Comparison of ENCODE assay signal across 1 cellular context in the genomic region with DNA sequence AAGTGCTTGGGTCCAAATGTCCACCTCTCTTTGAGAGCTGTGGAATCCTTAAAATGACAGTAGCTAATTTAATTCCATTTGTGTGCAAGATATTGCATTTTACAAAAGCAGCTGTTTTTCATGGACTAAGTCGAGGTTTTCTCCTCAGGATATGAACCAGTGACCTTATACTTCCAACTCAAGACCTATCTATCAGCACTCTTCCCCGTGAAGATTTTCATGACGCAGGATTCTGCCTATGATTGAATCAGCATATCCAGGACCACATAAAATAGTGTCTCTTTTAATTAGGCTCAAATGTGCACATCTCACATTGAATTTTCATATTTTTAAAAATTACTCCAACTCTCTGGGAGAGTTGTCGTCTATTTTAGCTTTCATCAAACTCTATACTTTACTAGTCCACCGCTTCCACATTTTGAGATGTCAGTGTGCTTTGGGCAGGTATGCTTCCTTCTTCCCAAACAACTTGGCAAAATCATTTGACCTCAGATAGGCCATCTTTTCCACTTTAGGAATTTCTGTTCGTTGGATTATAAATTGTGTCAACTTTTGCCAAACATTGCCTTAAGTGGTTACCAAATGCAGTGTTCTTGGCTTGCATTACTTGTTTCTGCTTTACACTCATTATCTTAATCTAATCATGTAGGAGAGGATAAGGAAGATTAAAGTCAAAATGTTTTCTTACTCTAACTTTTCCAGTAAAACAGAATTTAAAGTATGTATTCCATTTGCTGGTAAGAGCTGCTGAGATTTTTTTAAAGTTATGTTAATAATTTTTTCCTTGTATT.
TF ChIP-seq lines count a peak whose summit lies in the region.

No MANE protein-coding gene starts in this region.

TF ChIP-seq in H1, 55 proteins besides CTCF, POLR2A, EP300 and RAD21:
- TF ChIP-seq ZNF274 (IDR thresholded peaks at IDR 0.05; ENCODE audit: borderline replicate concordance, extremely low read depth, low read length) = no peak
- TF ChIP-seq SRF (IDR thresholded peaks at IDR 0.05; ENCODE audit: low read depth, low read length) = no peak
- TF ChIP-seq JUN (IDR thresholded peaks at IDR 0.05; ENCODE audit: low read depth, low read length) = no peak
- TF ChIP-seq RBBP5 (IDR thresholded peaks at IDR 0.05; ENCODE audit: borderline replicate concordance, low read depth, low read length) = no peak
- TF ChIP-seq CTBP2 (IDR thresholded peaks at IDR 0.05; ENCODE audit: borderline replicate concordance, insufficient read depth, insufficient read length, low read length) = no peak
- no peak for TF ChIP-seq NANOG (IDR thresholded peaks at IDR 0.05; ENCODE audit: insufficient read depth, low read depth, low read length, poor library complexity, severe bottlenecking)
- no peak for TF ChIP-seq SP2 (IDR thresholded peaks at IDR 0.05; ENCODE audit: low read length)
- no peak for TF ChIP-seq RNF2 (IDR thresholded peaks at IDR 0.05; ENCODE audit: borderline replicate concordance, low read depth, low read length, missing control alignments, poor library complexity, severe bottlenecking)
- no peak for TF ChIP-seq SUZ12 (IDR thresholded peaks at IDR 0.05; ENCODE audit: low read length)
- no peak for TF ChIP-seq KDM1A (IDR thresholded peaks at IDR 0.05; ENCODE audit: borderline replicate concordance, low read length)
- TF ChIP-seq SP1 (IDR thresholded peaks at IDR 0.05; ENCODE audit: low read depth, low read length) = no peak
- TF ChIP-seq, protein P1, sequence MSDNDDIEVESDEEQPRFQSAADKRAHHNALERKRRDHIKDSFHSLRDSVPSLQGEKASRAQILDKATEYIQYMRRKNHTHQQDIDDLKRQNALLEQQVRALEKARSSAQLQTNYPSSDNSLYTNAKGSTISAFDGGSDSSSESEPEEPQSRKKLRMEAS (IDR thresholded peaks at IDR 0.05) = no peak
- TF ChIP-seq HDAC2 (IDR thresholded peaks at IDR 0.05; ENCODE audit: borderline replicate concordance in 1 of 2, low read depth in 2 of 2, low read length in 2 of 2) = no peak
- TF ChIP-seq CHD1 (IDR thresholded peaks at IDR 0.05; ENCODE audit: low read depth, low read length) = no peak
- no peak for TF ChIP-seq BRCA1 (IDR thresholded peaks at IDR 0.05; ENCODE audit: low read depth, low read length)
- TF ChIP-seq, protein P2, sequence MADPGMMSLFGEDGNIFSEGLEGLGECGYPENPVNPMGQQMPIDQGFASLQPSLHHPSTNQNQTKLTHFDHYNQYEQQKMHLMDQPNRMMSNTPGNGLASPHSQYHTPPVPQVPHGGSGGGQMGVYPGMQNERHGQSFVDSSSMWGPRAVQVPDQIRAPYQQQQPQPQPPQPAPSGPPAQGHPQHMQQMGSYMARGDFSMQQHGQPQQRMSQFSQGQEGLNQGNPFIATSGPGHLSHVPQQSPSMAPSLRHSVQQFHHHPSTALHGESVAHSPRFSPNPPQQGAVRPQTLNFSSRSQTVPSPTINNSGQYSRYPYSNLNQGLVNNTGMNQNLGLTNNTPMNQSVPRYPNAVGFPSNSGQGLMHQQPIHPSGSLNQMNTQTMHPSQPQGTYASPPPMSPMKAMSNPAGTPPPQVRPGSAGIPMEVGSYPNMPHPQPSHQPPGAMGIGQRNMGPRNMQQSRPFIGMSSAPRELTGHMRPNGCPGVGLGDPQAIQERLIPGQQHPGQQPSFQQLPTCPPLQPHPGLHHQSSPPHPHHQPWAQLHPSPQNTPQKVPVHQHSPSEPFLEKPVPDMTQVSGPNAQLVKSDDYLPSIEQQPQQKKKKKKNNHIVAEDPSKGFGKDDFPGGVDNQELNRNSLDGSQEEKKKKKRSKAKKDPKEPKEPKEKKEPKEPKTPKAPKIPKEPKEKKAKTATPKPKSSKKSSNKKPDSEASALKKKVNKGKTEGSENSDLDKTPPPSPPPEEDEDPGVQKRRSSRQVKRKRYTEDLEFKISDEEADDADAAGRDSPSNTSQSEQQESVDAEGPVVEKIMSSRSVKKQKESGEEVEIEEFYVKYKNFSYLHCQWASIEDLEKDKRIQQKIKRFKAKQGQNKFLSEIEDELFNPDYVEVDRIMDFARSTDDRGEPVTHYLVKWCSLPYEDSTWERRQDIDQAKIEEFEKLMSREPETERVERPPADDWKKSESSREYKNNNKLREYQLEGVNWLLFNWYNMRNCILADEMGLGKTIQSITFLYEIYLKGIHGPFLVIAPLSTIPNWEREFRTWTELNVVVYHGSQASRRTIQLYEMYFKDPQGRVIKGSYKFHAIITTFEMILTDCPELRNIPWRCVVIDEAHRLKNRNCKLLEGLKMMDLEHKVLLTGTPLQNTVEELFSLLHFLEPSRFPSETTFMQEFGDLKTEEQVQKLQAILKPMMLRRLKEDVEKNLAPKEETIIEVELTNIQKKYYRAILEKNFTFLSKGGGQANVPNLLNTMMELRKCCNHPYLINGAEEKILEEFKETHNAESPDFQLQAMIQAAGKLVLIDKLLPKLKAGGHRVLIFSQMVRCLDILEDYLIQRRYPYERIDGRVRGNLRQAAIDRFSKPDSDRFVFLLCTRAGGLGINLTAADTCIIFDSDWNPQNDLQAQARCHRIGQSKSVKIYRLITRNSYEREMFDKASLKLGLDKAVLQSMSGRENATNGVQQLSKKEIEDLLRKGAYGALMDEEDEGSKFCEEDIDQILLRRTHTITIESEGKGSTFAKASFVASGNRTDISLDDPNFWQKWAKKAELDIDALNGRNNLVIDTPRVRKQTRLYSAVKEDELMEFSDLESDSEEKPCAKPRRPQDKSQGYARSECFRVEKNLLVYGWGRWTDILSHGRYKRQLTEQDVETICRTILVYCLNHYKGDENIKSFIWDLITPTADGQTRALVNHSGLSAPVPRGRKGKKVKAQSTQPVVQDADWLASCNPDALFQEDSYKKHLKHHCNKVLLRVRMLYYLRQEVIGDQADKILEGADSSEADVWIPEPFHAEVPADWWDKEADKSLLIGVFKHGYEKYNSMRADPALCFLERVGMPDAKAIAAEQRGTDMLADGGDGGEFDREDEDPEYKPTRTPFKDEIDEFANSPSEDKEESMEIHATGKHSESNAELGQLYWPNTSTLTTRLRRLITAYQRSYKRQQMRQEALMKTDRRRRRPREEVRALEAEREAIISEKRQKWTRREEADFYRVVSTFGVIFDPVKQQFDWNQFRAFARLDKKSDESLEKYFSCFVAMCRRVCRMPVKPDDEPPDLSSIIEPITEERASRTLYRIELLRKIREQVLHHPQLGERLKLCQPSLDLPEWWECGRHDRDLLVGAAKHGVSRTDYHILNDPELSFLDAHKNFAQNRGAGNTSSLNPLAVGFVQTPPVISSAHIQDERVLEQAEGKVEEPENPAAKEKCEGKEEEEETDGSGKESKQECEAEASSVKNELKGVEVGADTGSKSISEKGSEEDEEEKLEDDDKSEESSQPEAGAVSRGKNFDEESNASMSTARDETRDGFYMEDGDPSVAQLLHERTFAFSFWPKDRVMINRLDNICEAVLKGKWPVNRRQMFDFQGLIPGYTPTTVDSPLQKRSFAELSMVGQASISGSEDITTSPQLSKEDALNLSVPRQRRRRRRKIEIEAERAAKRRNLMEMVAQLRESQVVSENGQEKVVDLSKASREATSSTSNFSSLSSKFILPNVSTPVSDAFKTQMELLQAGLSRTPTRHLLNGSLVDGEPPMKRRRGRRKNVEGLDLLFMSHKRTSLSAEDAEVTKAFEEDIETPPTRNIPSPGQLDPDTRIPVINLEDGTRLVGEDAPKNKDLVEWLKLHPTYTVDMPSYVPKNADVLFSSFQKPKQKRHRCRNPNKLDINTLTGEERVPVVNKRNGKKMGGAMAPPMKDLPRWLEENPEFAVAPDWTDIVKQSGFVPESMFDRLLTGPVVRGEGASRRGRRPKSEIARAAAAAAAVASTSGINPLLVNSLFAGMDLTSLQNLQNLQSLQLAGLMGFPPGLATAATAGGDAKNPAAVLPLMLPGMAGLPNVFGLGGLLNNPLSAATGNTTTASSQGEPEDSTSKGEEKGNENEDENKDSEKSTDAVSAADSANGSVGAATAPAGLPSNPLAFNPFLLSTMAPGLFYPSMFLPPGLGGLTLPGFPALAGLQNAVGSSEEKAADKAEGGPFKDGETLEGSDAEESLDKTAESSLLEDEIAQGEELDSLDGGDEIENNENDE (IDR thresholded peaks at IDR 0.05; ENCODE audit: insufficient replicate concordance, low read length) = no peak
- TF ChIP-seq, protein P3, sequence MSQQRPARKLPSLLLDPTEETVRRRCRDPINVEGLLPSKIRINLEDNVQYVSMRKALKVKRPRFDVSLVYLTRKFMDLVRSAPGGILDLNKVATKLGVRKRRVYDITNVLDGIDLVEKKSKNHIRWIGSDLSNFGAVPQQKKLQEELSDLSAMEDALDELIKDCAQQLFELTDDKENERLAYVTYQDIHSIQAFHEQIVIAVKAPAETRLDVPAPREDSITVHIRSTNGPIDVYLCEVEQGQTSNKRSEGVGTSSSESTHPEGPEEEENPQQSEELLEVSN (IDR thresholded peaks at IDR 0.05) = no peak
- TF ChIP-seq KDM5A (IDR thresholded peaks at IDR 0.05; ENCODE audit: low read length) = no peak
- no peak for TF ChIP-seq SAP30 (IDR thresholded peaks at IDR 0.05; ENCODE audit: insufficient read depth, insufficient replicate concordance, low read length)
- TF ChIP-seq GABPA (IDR thresholded peaks at IDR 0.05; ENCODE audit: borderline replicate concordance, insufficient read depth, low read length) = no peak
